8 cellular contexts compared by ENCODE assay signal in the genomic region with DNA sequence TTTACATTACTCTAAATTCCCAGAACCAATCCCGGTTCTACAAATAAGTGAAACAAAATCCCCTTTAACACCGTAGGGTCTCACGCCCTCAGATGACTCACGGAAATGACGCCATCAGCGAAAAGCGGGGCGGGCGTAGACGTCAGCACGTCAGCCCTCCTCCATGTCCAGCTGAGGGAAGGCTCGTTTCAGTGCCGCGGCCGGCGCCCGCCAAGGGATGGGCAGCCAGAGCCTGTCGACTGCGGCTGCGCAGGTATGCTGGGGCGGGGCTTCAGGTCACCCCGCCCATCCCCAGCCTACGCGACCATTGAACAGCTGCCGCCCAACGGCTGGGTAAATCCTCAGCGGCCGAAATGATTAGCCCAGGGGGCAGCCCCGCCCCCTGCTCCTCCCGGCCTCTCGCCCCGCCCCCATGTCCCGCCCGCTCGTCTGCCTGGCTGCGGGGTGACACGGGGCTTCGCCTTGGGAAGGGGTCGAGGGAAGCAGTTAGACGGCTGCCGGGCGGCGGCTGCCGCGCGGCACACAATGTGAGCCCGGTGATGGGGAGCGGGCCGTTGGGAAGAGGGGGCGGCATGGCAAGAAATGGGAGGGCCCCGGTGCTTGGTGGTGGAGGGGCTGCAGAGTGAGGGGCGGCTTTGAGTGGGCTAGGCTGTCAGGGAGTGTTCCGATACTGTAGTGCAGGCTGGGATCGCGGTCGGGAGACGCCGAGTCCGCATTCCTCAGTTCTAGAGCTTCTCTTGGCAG. TPM values are rescaled to one million over a fixed set of nuclear protein-coding genes. Genes with fewer than 3 reads are reported as not detected.
DNase-seq lines count a peak whose midpoint lies in the region; ATAC-seq and TF ChIP-seq lines count a peak whose summit lies in the region.

A gene (plus strand): TSS at position 420 of the 744 bp plus-strand sequence. CDS start 1,510 bp downstream, outside the sequence.

- peak within 1 kb of the TSS; percentile 98 for H3K4me3 Mint-ChIP-seq in activated T-helper 2 cell treated with anti-CD3 and anti-CD28 coated beads, Interferon-gamma antibody, Interleukin-2, Interleukin-4, amounts not matched to agents 10 μg/mL and 5 μg/mL and 100 μg/mL, durations not matched to agents 14 hours and 24 hours and 36 hours (ENCODE audit: low read depth)
- peak within 1 kb of the TSS; percentile 89 to 99 (median 94) for H3K4me3 Mint-ChIP-seq in naive thymus-derived CD8-positive, alpha-beta T cell

- H3K27me3 Mint-ChIP-seq in activated T-helper 2 cell treated with anti-CD3 and anti-CD28 coated beads, Interferon-gamma antibody, Interleukin-2, Interleukin-4, amounts not matched to agents 10 μg/mL and 5 μg/mL and 100 μg/mL, durations not matched to agents 14 hours and 24 hours and 36 hours (ENCODE audit: low read depth): peaks cover 16% of the 10 kb centered on the region
- peaks cover 0 to 1% (median 0%) of the 10 kb centered on the region in 5 donors for H3K27me3 Mint-ChIP-seq in naive thymus-derived CD8-positive, alpha-beta T cell

- peak; percentile 99 for DNase-seq in Daoy (ENCODE audit: low read depth)
- DNase-seq in GOT3 (lab: John Stamatoyannopoulos, UW): peak; percentile 96
- peak; percentile 83 for DNase-seq in LNCaP clone FGC (ENCODE audit: low read depth)
- DNase-seq in RWPE1 (ENCODE audit: low spot score): peak; percentile 96
- peak; percentile 96 for DNase-seq in activated T-helper 2 cell treated with anti-CD3 and anti-CD28 coated beads, Interferon-gamma antibody, Interleukin-2, Interleukin-4, amounts not matched to agents 10 μg/mL and 5 μg/mL and 100 μg/mL, durations not matched to agents 14 hours and 24 hours and 36 hours (ENCODE audit: low spot score)
- DNase-seq in fibroblast of mammary gland (ENCODE audit: low read depth): peak; percentile 99
- DNase-seq in naive thymus-derived CD8-positive, alpha-beta T cell: peak; percentile 93 to 98 (median 94)
- peak; percentile 84 to 96 (median 90) for DNase-seq in stimulated activated naive CD4-positive, alpha-beta T cell (lab: John Stamatoyannopoulos, UW)

- peak within 1 kb of the TSS; percentile 89 for H3K27ac ChIP-seq in RWPE1

- ATAC-seq in naive thymus-derived CD8-positive, alpha-beta T cell: peak; percentile 90

- intact Hi-C loops in activated T-helper 2 cell treated with anti-CD3 and anti-CD28 coated beads, Interferon-gamma antibody, Interleukin-2, Interleukin-4, amounts not matched to agents 10 μg/mL and 5 μg/mL and 100 μg/mL, durations not matched to agents 14 hours and 24 hours and 36 hours (cut with micrococcal nuclease): loop anchor here (1.0 to 5.0 kb wide), 3 partner anchors 103 to 382 kb away; a partner anchor contains a TSS

- H3K9me3 Mint-ChIP-seq in activated T-helper 2 cell treated with anti-CD3 and anti-CD28 coated beads, Interferon-gamma antibody, Interleukin-2, Interleukin-4, amounts not matched to agents 10 μg/mL and 5 μg/mL and 100 μg/mL, durations not matched to agents 14 hours and 24 hours and 36 hours: no peaks in the 10 kb centered on the region
- H3K9me3 Mint-ChIP-seq in naive thymus-derived CD8-positive, alpha-beta T cell: no peaks in the 10 kb centered on the region

- CTCF ChIA-PET in RWPE1 (lab: Yijun Ruan, JAX): no interaction called here

- peak within 1 kb of the TSS; percentile 95 for H3K4me3 ChIP-seq in LNCaP clone FGC (ENCODE audit: low read depth, low read length)
- peak within 1 kb of the TSS; percentile 96 for H3K4me3 ChIP-seq in fibroblast of mammary gland (ENCODE audit: control insufficient read depth, low read depth, low read length)

- H3K36me3 Mint-ChIP-seq in activated T-helper 2 cell treated with anti-CD3 and anti-CD28 coated beads, Interferon-gamma antibody, Interleukin-2, Interleukin-4, amounts not matched to agents 10 μg/mL and 5 μg/mL and 100 μg/mL, durations not matched to agents 14 hours and 24 hours and 36 hours (ENCODE audit: low read depth): peaks cover 3% of the 10 kb centered on the region
- H3K36me3 Mint-ChIP-seq in naive thymus-derived CD8-positive, alpha-beta T cell: no peaks in the 10 kb centered on the region

- peaks cover 28% of the 10 kb centered on the region for H3K4me1 Mint-ChIP-seq in activated T-helper 2 cell treated with anti-CD3 and anti-CD28 coated beads, Interferon-gamma antibody, Interleukin-2, Interleukin-4, amounts not matched to agents 10 μg/mL and 5 μg/mL and 100 μg/mL, durations not matched to agents 14 hours and 24 hours and 36 hours (ENCODE audit: low read depth)
- peaks cover 24 to 50% (median 39%) of the 10 kb centered on the region in 4 donors for H3K4me1 Mint-ChIP-seq in naive thymus-derived CD8-positive, alpha-beta T cell

- POLR2A ChIA-PET in RWPE1 (lab: Yijun Ruan, JAX; ENCODE audit: low non-redundant PET): no interaction called here
- POLR2A ChIA-PET in naive thymus-derived CD8-positive, alpha-beta T cell (lab: Charles Lee): interaction anchor here (0.5 to 1.1 kb wide), 4 partner anchors 12 to 774 kb away, joined by 3 to 5 read pairs (median 4); a partner anchor contains a TSS

- H3K27ac Mint-ChIP-seq in activated T-helper 2 cell treated with anti-CD3 and anti-CD28 coated beads, Interferon-gamma antibody, Interleukin-2, Interleukin-4, amounts not matched to agents 10 μg/mL and 5 μg/mL and 100 μg/mL, durations not matched to agents 14 hours and 24 hours and 36 hours: peak within 1 kb of the TSS; percentile 92
- H3K27ac Mint-ChIP-seq in naive thymus-derived CD8-positive, alpha-beta T cell: peak within 1 kb of the TSS; percentile 90 to 98 (median 97)

- no peak for TF ChIP-seq CTCF in LNCaP clone FGC (IDR thresholded peaks at IDR 0.05; ENCODE audit: control insufficient read depth, extremely low read depth, insufficient read depth)
- no peak for TF ChIP-seq CTCF in RWPE1 (conservative IDR thresholded peaks at IDR 0.05; ENCODE audit: low read depth)
- no peak for TF ChIP-seq CTCF in fibroblast of mammary gland (conservative IDR thresholded peaks at IDR 0.05; ENCODE audit: control insufficient read depth, insufficient read depth, low read depth, low read length)

RNA-seq across cellular contexts. Expression of the gene that starts here (rescaled TPM):
- total RNA-seq in Daoy (2014; rRNA removed; shearing (Covaris generic)): 11.0 and 17.6 TPM in 2 replicates
- 10.6 and 12.2 TPM in 2 replicates for total RNA-seq in activated T-helper 2 cell treated with anti-CD3 and anti-CD28 coated beads, Interferon-gamma antibody, Interleukin-2, Interleukin-4, amounts not matched to agents 10 μg/mL and 5 μg/mL and 100 μg/mL, durations not matched to agents 14 hours and 24 hours and 36 hours
- 10 to 100 TPM; 15.5 to 18.4 TPM for total RNA-seq in naive thymus-derived CD8-positive, alpha-beta T cell
- polyA plus RNA-seq in naive thymus-derived CD8-positive, alpha-beta T cell: 1 to 10 TPM; 7.5 to 8.6 (median 8.1) TPM

Comparison
In these comparisons a context has a peak if more than half of its experiments do, and no peak if none do; other contexts are left out.
1. Peak in every context shown above with its lines: DNase-seq, ATAC-seq, H3K4me3 ChIP-seq and H3K27ac ChIP-seq.